ENCODE assay signal across 7 cellular contexts in the genomic region with DNA sequence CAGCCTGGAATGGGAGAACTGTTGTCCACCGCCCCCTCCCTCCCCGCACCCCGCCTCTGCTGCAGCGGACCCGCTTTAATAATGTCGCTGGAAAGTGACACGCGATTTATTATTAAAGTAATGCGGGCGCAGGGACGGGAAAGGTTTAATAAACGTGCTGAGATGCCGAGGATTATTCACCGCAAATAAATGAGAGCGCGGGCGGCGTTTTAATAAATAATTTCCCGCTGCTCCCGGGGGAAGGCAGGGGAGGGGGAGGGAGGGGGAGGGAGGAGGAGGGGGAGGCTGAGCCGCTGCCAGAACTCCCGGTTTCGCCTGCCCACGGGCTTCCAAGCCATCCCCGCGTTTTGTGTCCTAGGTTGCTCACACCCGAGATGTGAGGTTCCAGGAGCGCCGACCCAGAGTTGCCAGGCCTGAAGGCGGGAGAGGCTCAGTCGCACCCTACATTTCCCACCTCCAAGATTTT. TPM values are rescaled to one million over a fixed set of nuclear protein-coding genes. Genes with fewer than 3 reads are reported as not detected.
A peak's percentile ranks its signal among the peaks of the same experiment; 100 is the strongest.
DNase-seq lines count a peak whose midpoint lies in the region; ATAC-seq and TF ChIP-seq lines count a peak whose summit lies in the region.

No MANE protein-coding gene starts in this region.

- DNase-seq in HAP-1 (ENCODE audit: low spot score in 2 of 2) = peak in 1 of 2 experiments; percentile 67
- no peak for DNase-seq in SK-N-MC (ENCODE audit: low read depth, low spot score)
- no peak for DNase-seq in sciatic nerve (ENCODE audit: low spot score)
- DNase-seq in mesenteric fat pad (ENCODE audit: low spot score) = no peak
- DNase-seq in stimulated activated CD8-positive, alpha-beta memory T cell treated with anti-CD3 and anti-CD28 coated beads, Interleukin-4, amount 100 ng/mL, for 48 hours = no peak
- no peak for DNase-seq in C1 segment of cervical spinal cord (lab: John Stamatoyannopoulos, UW)

- no peak for TF ChIP-seq CTCF in gastroesophageal sphincter (IDR thresholded peaks at IDR 0.05)

- no peaks in the 10 kb centered on the region for H3K9me3 ChIP-seq in HAP-1
- H3K9me3 ChIP-seq in SK-N-MC (ENCODE audit: low read depth, low read length) = no peaks in the 10 kb centered on the region
- no peaks in the 10 kb centered on the region for H3K9me3 ChIP-seq in gastroesophageal sphincter

- H3K27me3 ChIP-seq in HAP-1 (ENCODE audit: low read depth) (no peaks in the 10 kb centered on the region), gastroesophageal sphincter (peaks cover 69% of the 10 kb centered on the region)

- H3K4me1 ChIP-seq in HAP-1 (peaks cover 31% of the 10 kb centered on the region), gastroesophageal sphincter (peaks cover 0 to 51% (median 25%) of the 10 kb centered on the region in 3 donors)

- TF ChIP-seq EP300 in gastroesophageal sphincter (IDR thresholded peaks at IDR 0.05) = no peak

- no peaks in the 10 kb centered on the region for H3K36me3 ChIP-seq in HAP-1 (replicated peaks)
- no peaks in the 10 kb centered on the region for H3K36me3 ChIP-seq in SK-N-MC (ENCODE audit: insufficient read depth, low read length)
- no peaks in the 10 kb centered on the region for H3K36me3 ChIP-seq in gastroesophageal sphincter

- no peak for ATAC-seq in gastroesophageal sphincter
- ATAC-seq in sciatic nerve = peak; percentile 7

- TF ChIP-seq POLR2A in gastroesophageal sphincter (IDR thresholded peaks at IDR 0.05) = no peak

- in situ Hi-C loops in HAP-1 (cut with MboI; ENCODE audit: low sequenced_read_pairs) = no loop called here

- 0% methylated on average over 4 to 9 of the region's 31 CpGs for WGBS in gastroesophageal sphincter (ENCODE audit: low coverage in 1 of 2), 2 donors

- no peak overlapping the region for H3K27ac ChIP-seq in SK-N-MC
- H3K27ac ChIP-seq in gastroesophageal sphincter = peak overlapping the region in 3 of 4 donors; percentile 57 to 78 (median 63)

- intact Hi-C loops in sciatic nerve (cut with DNase I) = no loop called here

- peak overlapping the region; percentile 32 for H3K9ac ChIP-seq in SK-N-MC (ENCODE audit: insufficient read length)

- H3K4me3 ChIP-seq in HAP-1 (peak overlapping the region; percentile 44), SK-N-MC (peak overlapping the region; percentile 77), gastroesophageal sphincter (peak overlapping the region; percentile 29 to 58)

RNA-seq across cellular contexts. Expression of gene KAZALD1, which starts 5.1 kb away (rescaled TPM):
- 10 to 100 TPM in 1 of 4 donors, 1 to 10 TPM in 2, under 1 TPM in 1; 0.45 to 12.5 (median 2.2) TPM for total RNA-seq in gastroesophageal sphincter
- 4.7 TPM for total RNA-seq in sciatic nerve
- 1.9 TPM for total RNA-seq in mesenteric fat pad

RNA-seq across cellular contexts. Expression of gene SFXN3, which starts 35.9 kb away (rescaled TPM):
- total RNA-seq in gastroesophageal sphincter (10 to 100 TPM; 47.5 to 84.2 (median 66.0) TPM), sciatic nerve (58.9 TPM), mesenteric fat pad (46.5 TPM)

RNA-seq across cellular contexts. Expression of gene PDZD7, which starts 36.0 kb away (rescaled TPM):
- under 1 TPM in 3 of 4 donors, not detected in 1; 0.31 to 0.54 (median 0.39) TPM for total RNA-seq in gastroesophageal sphincter
- 3.8 TPM for total RNA-seq in sciatic nerve
- total RNA-seq in mesenteric fat pad = 0.55 TPM
